ENCODE assay signal across 1 cellular context in genomic region chr17:77107506-77108433, GRCh38.
TF ChIP-seq lines count a peak whose summit lies in the region.

No MANE protein-coding gene starts in this region.

TF ChIP-seq in SK-N-SH, 30 proteins besides CTCF, POLR2A, EP300 and RAD21 (continued from another document):
- no peak for TF ChIP-seq PBX3 (IDR thresholded peaks at IDR 0.05)
